8 cellular contexts compared by ENCODE assay signal in the genomic region with DNA sequence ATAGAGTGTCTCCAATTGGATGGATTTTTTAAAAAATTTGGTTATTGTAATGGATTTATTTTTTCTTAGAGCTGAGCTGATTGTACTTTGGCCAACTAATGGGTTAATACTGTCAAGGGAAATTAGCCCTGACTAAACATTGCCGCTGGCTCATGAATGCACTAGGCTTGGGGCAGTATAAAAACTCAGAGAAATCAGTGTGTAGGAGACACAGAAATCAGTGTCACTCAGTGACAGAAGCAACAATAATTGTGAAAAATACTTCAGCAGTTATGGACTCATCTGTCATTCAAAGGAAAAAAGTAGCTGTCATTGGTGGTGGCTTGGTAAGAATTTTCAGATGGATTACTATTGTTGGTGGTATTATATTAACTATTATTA. TPM values are rescaled to one million over a fixed set of nuclear protein-coding genes. Genes with fewer than 3 reads are reported as not detected.
DNase-seq lines count a peak whose midpoint lies in the region; ATAC-seq, FAIRE-seq and TF ChIP-seq lines count a peak whose summit lies in the region.

Gene KMO, plus strand, starts transcription at position 206 of the 381 bp plus-strand sequence. Its CDS starts 67 bp downstream, at position 273.

- POLR2A ChIA-PET in Caco-2 (lab: Charles Lee) (no interaction called here), HepG2 (lab: Yijun Ruan, JAX) (no interaction called here)

- no peak within 1 kb of the TSS for H3K27ac ChIP-seq in HepG2 (ENCODE audit: extremely low read length, insufficient read depth, low read length)
- H3K27ac ChIP-seq in tibial nerve = peak within 1 kb of the TSS in 3 of 4 donors; percentile 28 to 61 (median 55)

- intact Hi-C loops in Caco-2 (cut with micrococcal nuclease; ENCODE audit: unreplicated experiment) (no loop called here), HepG2 (cut with micrococcal nuclease; ENCODE audit: unreplicated experiment) (loop anchor here (5.0 kb wide), 1 partner anchor 80 kb away; no protein-coding TSS in a partner anchor)

- DNase-seq in Caco-2 (peak in 1 of 2 experiments; percentile 1), HepG2 (ENCODE audit: low spot score) (no peak), tibial nerve (ENCODE audit: low spot score in 2 of 2) (no peak), HUDEP-2 (lab: John Stamatoyannopoulos, UW; ENCODE audit: unreplicated experiment in 76 of 76) (no peak), amniotic stem cell (lab: John Stamatoyannopoulos, UW) (no peak)
- no peak for DNase-seq in activated naive CD8-positive, alpha-beta T cell treated with anti-CD3 and anti-CD28 coated beads for 36 hours

- H3K4me1 Mint-ChIP-seq in Caco-2 (ENCODE audit: low read depth, unreplicated experiment) = peaks cover 13% of the 10 kb centered on the region
- peaks cover 24% of the 10 kb centered on the region for H3K4me1 Mint-ChIP-seq in activated naive CD8-positive, alpha-beta T cell treated with anti-CD3 and anti-CD28 coated beads for 36 hours

- H4K20me1 ChIP-seq in HepG2 (ENCODE audit: insufficient read depth, low read length) = no peaks in the 10 kb centered on the region

- peak; percentile 22 for ATAC-seq in GM19438 (IDR thresholded peaks at IDR 0.05; ENCODE audit: low read depth, unreplicated experiment)
- peak; percentile 25 for ATAC-seq in HG03460 (IDR thresholded peaks at IDR 0.05; ENCODE audit: unreplicated experiment)
- peak; percentile 71 for ATAC-seq in HepG2

- no peak for TF ChIP-seq EP300 in HepG2 (IDR thresholded peaks at IDR 0.05; ENCODE audit: low read depth in 2 of 2, low read length in 2 of 2)
- no peak for TF ChIP-seq EP300 in HepG2 (CRISPR knock-in tag; IDR thresholded peaks at IDR 0.05; ENCODE audit: borderline replicate concordance)
- no peak for TF ChIP-seq EP300 in tibial nerve (IDR thresholded peaks at IDR 0.05)

- TF ChIP-seq CTCF in Caco-2 (IDR thresholded peaks at IDR 0.05; ENCODE audit: insufficient read depth in 1 of 2, low read depth in 1 of 2, low read length in 1 of 2, severe bottlenecking in 1 of 2, unreplicated experiment in 1 of 2) (no peak), HepG2 (CRISPR knock-in tag; IDR thresholded peaks at IDR 0.05) (no peak), tibial nerve (IDR thresholded peaks at IDR 0.05) (no peak)

- H2AFZ ChIP-seq in HepG2 (ENCODE audit: low read length) = peak within 1 kb of the TSS; percentile 97

- peaks cover 13% of the 10 kb centered on the region for H3K27me3 Mint-ChIP-seq in Caco-2 (ENCODE audit: insufficient read depth, unreplicated experiment)
- no peaks in the 10 kb centered on the region for H3K27me3 Mint-ChIP-seq in activated naive CD8-positive, alpha-beta T cell treated with anti-CD3 and anti-CD28 coated beads for 36 hours

- in situ Hi-C loops in HepG2 (cut with HindIII; ENCODE audit: extremely low pct_ligation_motif_present, low pct_unique_long_range_greater_than_20kb) = loop anchor here (5.0 to 25.0 kb wide), 2 partner anchors 305 to 455 kb away; partner anchors contain the start of gene MAP1LC3C

- no peaks in the 10 kb centered on the region for H3K27me3 ChIP-seq in Caco-2 (replicated peaks; ENCODE audit: control insufficient read depth, insufficient read depth, low read length)
- no peaks in the 10 kb centered on the region; a peak in 1 of 5 replicates for H3K27me3 ChIP-seq in HepG2 (ENCODE audit: control insufficient read depth in 1 of 2, insufficient read depth in 2 of 2, low read length in 2 of 2)
- no peaks in the 10 kb centered on the region for H3K27me3 ChIP-seq in tibial nerve

- no peaks in the 10 kb centered on the region for H3K36me3 ChIP-seq in Caco-2 (ENCODE audit: control insufficient read depth, insufficient read depth, low read length)
- no peaks in the 10 kb centered on the region for H3K36me3 ChIP-seq in HepG2 (replicated peaks in 1 of 2; ENCODE audit: control insufficient read depth in 1 of 2, insufficient read depth in 2 of 2, low read length in 2 of 2)
- no peaks in the 10 kb centered on the region for H3K36me3 ChIP-seq in tibial nerve

- CTCF ChIA-PET in Caco-2 (lab: Charles Lee) = no interaction called here
- CTCF ChIA-PET in HepG2 (lab: Yijun Ruan, JAX; ENCODE audit: low intra/inter-chr PET ratio, low total read pairs) = interaction anchor here (0.8 to 1.6 kb wide), 2 partner anchors 95 to 303 kb away, joined by 3 to 6 read pairs; no protein-coding TSS in a partner anchor

- BruUV-seq in Caco-2 (replicated peaks; lab: Mats Ljungman, UMichigan) (no TSS peak), HepG2 (replicated peaks; lab: Mats Ljungman, UMichigan) (no TSS peak)

- H3K4me2 ChIP-seq in HepG2 (ENCODE audit: low read depth, low read length) = peak within 1 kb of the TSS; percentile 81

- 0% methylated on average over 1 of the region's 1 CpG for WGBS in HepG2 (ENCODE audit: low lambda C conversion rate)
- WGBS in tibial nerve, 2 donors = 0 to 9% methylated on average over 1 of the region's 1 CpG

- no peaks in the 10 kb centered on the region for H3K4me1 ChIP-seq in Caco-2
- 0 out of 2 replicates have a peak, but pooled peaks cover 7% of the 10 kb centered on the region for H3K4me1 ChIP-seq in HepG2 (ENCODE audit: insufficient read depth, low read length)
- peaks cover 0 to 5% (median 0%) of the 10 kb centered on the region in 4 donors for H3K4me1 ChIP-seq in tibial nerve

- TF ChIP-seq RAD21 in HepG2 (CRISPR knock-in tag; IDR thresholded peaks at IDR 0.05) = no peak

- H3K27ac Mint-ChIP-seq in Caco-2 (ENCODE audit: unreplicated experiment) = peak within 1 kb of the TSS; percentile 31
- H3K27ac Mint-ChIP-seq in activated naive CD8-positive, alpha-beta T cell treated with anti-CD3 and anti-CD28 coated beads for 36 hours = peak within 1 kb of the TSS; percentile 92

- H3K79me2 ChIP-seq in HepG2 (ENCODE audit: insufficient read depth, low read length) = no peaks in the 10 kb centered on the region

- H3K36me3 Mint-ChIP-seq in Caco-2 (ENCODE audit: insufficient read depth, unreplicated experiment) = peaks cover 6% of the 10 kb centered on the region
- no peaks in the 10 kb centered on the region for H3K36me3 Mint-ChIP-seq in activated naive CD8-positive, alpha-beta T cell treated with anti-CD3 and anti-CD28 coated beads for 36 hours

- H3K4me3 ChIP-seq in Caco-2 (ENCODE audit: low read depth, low read length) = peak within 1 kb of the TSS; percentile 41
- peak within 1 kb of the TSS; percentile 66 to 85 (median 68) for H3K4me3 ChIP-seq in HepG2 (replicated peaks in 1 of 3; ENCODE audit: insufficient read depth in 1 of 3, low read depth in 2 of 3, low read length in 3 of 3)
- H3K4me3 ChIP-seq in tibial nerve = peak within 1 kb of the TSS; percentile 25 to 52 (median 43)

- H3K9me3 Mint-ChIP-seq in Caco-2 (ENCODE audit: unreplicated experiment) = no peaks in the 10 kb centered on the region
- no peaks in the 10 kb centered on the region for H3K9me3 Mint-ChIP-seq in activated naive CD8-positive, alpha-beta T cell treated with anti-CD3 and anti-CD28 coated beads for 36 hours

- H3K9me3 ChIP-seq in Caco-2 (no peaks in the 10 kb centered on the region), HepG2 (ENCODE audit: low read length) (no peaks in the 10 kb centered on the region), tibial nerve (no peaks in the 10 kb centered on the region)

- peak within 1 kb of the TSS; percentile 86 for H3K4me3 Mint-ChIP-seq in Caco-2 (ENCODE audit: unreplicated experiment)
- peak within 1 kb of the TSS; percentile 91 for H3K4me3 Mint-ChIP-seq in activated naive CD8-positive, alpha-beta T cell treated with anti-CD3 and anti-CD28 coated beads for 36 hours

- TF ChIP-seq POLR2A in HepG2 (IDR thresholded peaks at IDR 0.05; ENCODE audit: insufficient read depth in 1 of 2, low read depth in 2 of 2, low read length in 2 of 2) (no peak), tibial nerve (IDR thresholded peaks at IDR 0.05) (no peak)

- no peak for FAIRE-seq in HepG2 (lab: Jason Lieb, UNC)

- peak within 1 kb of the TSS; percentile 66 for H3K9ac ChIP-seq in HepG2 (ENCODE audit: insufficient read depth, low read depth, low read length)

TF ChIP-seq in HepG2, 621 proteins besides CTCF, POLR2A, EP300 and RAD21 (continues in another document):
- TF ChIP-seq, protein P1, sequence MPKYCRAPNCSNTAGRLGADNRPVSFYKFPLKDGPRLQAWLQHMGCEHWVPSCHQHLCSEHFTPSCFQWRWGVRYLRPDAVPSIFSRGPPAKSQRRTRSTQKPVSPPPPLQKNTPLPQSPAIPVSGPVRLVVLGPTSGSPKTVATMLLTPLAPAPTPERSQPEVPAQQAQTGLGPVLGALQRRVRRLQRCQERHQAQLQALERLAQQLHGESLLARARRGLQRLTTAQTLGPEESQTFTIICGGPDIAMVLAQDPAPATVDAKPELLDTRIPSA (CRISPR knock-in tag; IDR thresholded peaks at IDR 0.05; ENCODE audit: borderline replicate concordance) = no peak
- TF ChIP-seq ZNF652 (CRISPR knock-in tag; IDR thresholded peaks at IDR 0.05; ENCODE audit: borderline replicate concordance, low read depth) (peak; percentile 95), MED1 (CRISPR knock-in tag; IDR thresholded peaks at IDR 0.05) (no peak)

RNA-seq across cellular contexts. Expression of gene KMO, which starts in this region (rescaled TPM):
- total RNA-seq in Caco-2 (2022) (not detected in 2 replicates), HepG2 (2016; rRNA removed; fragmentation: Illumina TruSeq; extraction: Trizol) (not detected in 2 replicates), tibial nerve (1 to 10 TPM in 2 of 4 donors, under 1 TPM in 2; 0.20 to 4.4 (median 1.8) TPM)
- under 1 TPM; 0.34 to 0.37 TPM for total RNA-seq in activated naive CD8-positive, alpha-beta T cell treated with anti-CD3 and anti-CD28 coated beads for 36 hours
- not detected in 2 replicates for total RNA-seq in HepG2 (2016; cell fraction: cytosol; rRNA removed; fragmentation: Illumina TruSeq; extraction: Trizol; ENCODE audit: low read depth)
- not detected in 2 replicates for total RNA-seq in HepG2 (2016; cell fraction: insoluble cytoplasmic fraction; rRNA removed; fragmentation: Illumina TruSeq; extraction: Trizol)
- total RNA-seq in HepG2 (2016; cell fraction: membrane; rRNA removed; fragmentation: Illumina TruSeq; extraction: Trizol) = not detected in 2 replicates
- total RNA-seq in HepG2 (2016; cell fraction: nucleus; rRNA removed; fragmentation: Illumina TruSeq; extraction: Trizol) = not detected in 2 replicates
- polyA plus RNA-seq in HepG2 (2011; rRNA removed) = 0.01 TPM in 2 replicates
- 0.12 TPM in 1 of 2 replicates, not detected in the other for polyA plus RNA-seq in HepG2 (2011; cell fraction: cytosol; rRNA removed)
- not detected in 2 replicates for polyA plus RNA-seq in HepG2 (2011; cell fraction: nucleus; rRNA removed)
- 0.07 and 0.08 TPM in 2 replicates for polyA plus RNA-seq in HepG2 (2012)
- not detected in 2 replicates for polyA plus RNA-seq in HepG2 (2016; cell fraction: cytosol; fragmentation: Illumina TruSeq; extraction: Trizol; ENCODE audit: low read depth)
- not detected in 2 replicates for polyA plus RNA-seq in HepG2 (2016; cell fraction: insoluble cytoplasmic fraction; fragmentation: Illumina TruSeq; extraction: Trizol; ENCODE audit: low read depth)
- polyA plus RNA-seq in HepG2 (2016; cell fraction: membrane; fragmentation: Illumina TruSeq; extraction: Trizol; ENCODE audit: low read depth) = not detected in 2 replicates
- not detected in 2 replicates for polyA plus RNA-seq in HepG2 (2016; cell fraction: nucleus; fragmentation: Illumina TruSeq; extraction: Trizol; ENCODE audit: insufficient read depth, low read depth)
- not detected in 2 replicates for polyA minus RNA-seq in HepG2 (2011; rRNA and poly(A)+ RNA removed; ENCODE audit: low replicate concordance)
- polyA minus RNA-seq in HepG2 (2011; cell fraction: cytosol; rRNA and poly(A)+ RNA removed) = not detected in 2 replicates
- polyA minus RNA-seq in HepG2 (2011; cell fraction: nucleus; rRNA and poly(A)+ RNA removed) = not detected in 2 replicates

Comparison
In these comparisons a context has a peak if more than half of its experiments do, and no peak if none do; other contexts are left out.
1. Peak in ATAC-seq, H3K4me3 ChIP-seq, H3K9ac ChIP-seq and H3K4me2 ChIP-seq in HepG2; RNA of the gene not detected or under 1 TPM.